Comparison of ENCODE assay signal across 8 cellular contexts in the genomic region with DNA sequence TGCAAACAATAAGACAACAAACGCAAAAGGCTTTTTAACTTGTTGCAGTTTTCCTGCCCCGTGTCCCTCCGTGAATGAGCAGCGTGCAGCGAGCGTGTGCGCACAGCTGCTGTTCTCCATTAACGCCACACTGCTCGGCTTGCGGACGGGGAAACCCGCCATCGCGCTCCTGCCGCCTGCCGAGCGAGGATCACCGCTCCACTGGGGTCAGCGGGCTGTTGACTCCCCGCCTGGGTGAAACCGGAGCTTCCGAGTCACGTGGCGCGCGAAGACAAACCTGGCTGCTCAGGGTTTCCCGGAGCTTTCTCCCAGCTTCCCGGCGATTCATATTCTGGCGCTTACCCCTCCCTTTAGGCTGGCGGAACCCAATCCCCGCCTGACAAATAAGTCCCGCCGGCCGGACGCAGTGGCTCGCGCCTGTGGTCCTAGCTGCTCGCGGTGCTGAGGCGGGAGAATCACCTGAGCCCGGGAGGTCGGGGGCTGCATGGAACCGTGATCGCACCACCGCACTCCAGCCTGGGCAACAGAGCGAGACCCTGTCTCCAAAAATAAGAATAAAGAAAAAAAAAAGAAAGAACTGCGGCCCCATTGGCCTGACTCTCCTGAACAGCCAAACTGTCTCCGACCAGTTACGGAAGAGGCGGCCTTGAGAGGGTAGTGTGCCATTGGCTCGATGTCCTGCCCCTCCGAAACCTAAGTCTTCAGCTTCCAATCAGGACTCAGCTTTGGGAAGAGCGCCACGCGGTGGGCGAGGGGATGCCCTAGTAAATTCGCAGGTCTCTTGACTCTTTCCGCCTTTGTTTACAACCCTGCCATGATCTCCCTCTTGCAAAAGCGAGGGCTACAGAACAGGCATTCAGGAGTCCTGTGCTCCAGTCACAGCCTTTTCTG. TPM values are rescaled to one million over a fixed set of nuclear protein-coding genes. Genes with fewer than 3 reads are reported as not detected.
A peak's percentile ranks its signal among the peaks of the same experiment; 100 is the strongest.
DNase-seq lines count a peak whose midpoint lies in the region; ATAC-seq and TF ChIP-seq lines count a peak whose summit lies in the region.

Gene CREB3L4 (plus strand): TSS at position 794 of the 891 bp plus-strand sequence. CDS start 624 bp downstream, outside the sequence.

- POLR2A ChIA-PET in activated naive CD8-positive, alpha-beta T cell treated with anti-CD3 and anti-CD28 coated beads, Interleukin-2, amount 10 ng/mL, durations not matched to agents 7 days and 5 days (lab: Charles Lee) = interaction anchor here (0.7 to 4.1 kb wide), 18 partner anchors 9 to 451 kb away, joined by 3 to 100 read pairs (median 4); partner anchors contain the start of genes CHTOP, CRTC2, DENND4B and GATAD2B

- peaks cover 51% of the 10 kb centered on the region for H3K4me1 Mint-ChIP-seq in activated naive CD8-positive, alpha-beta T cell treated with anti-CD3 and anti-CD28 coated beads, Interleukin-2, amount 10 ng/mL, durations not matched to agents 7 days and 5 days
- peaks cover 32% of the 10 kb centered on the region for H3K4me1 Mint-ChIP-seq in type B pancreatic cell (ENCODE audit: unreplicated experiment)

- WGBS in ovary, 3 donors = 0 to 1% (median 0%) methylated on average over 48 to 60 of the region's 60 CpGs

- H3K36me3 Mint-ChIP-seq in activated naive CD8-positive, alpha-beta T cell treated with anti-CD3 and anti-CD28 coated beads, Interleukin-2, amount 10 ng/mL, durations not matched to agents 7 days and 5 days = peaks cover 3% of the 10 kb centered on the region
- H3K36me3 Mint-ChIP-seq in type B pancreatic cell = peaks cover 4% of the 10 kb centered on the region

- peak; percentile 66 for TF ChIP-seq POLR2A in ovary (IDR thresholded peaks at IDR 0.05)

- H3K4me3 Mint-ChIP-seq in activated naive CD8-positive, alpha-beta T cell treated with anti-CD3 and anti-CD28 coated beads, Interleukin-2, amount 10 ng/mL, durations not matched to agents 7 days and 5 days = peak within 1 kb of the TSS; percentile 96
- H3K4me3 Mint-ChIP-seq in type B pancreatic cell = peak within 1 kb of the TSS; percentile 96

- intact Hi-C loops in Right ventricle myocardium inferior (cut with DNase I) (loop anchor here (1.0 kb wide), 1 partner anchor 40 kb away; no protein-coding TSS in a partner anchor), ovary (cut with DNase I) (loop anchor here in 1 of 4 donors (10.0 kb wide), 1 partner anchor 413 kb away; no protein-coding TSS in a partner anchor)

- ATAC-seq in HG02642 (IDR thresholded peaks at IDR 0.05; ENCODE audit: poor library complexity, unreplicated experiment) = peak; percentile 70
- peak; percentile 90 for ATAC-seq in SK-N-SH treated with all-trans-retinoic acid at 6 μM for 48 hours
- ATAC-seq in activated naive CD8-positive, alpha-beta T cell treated with anti-CD3 and anti-CD28 coated beads, Interleukin-2, amount 10 ng/mL, durations not matched to agents 7 days and 5 days (ENCODE audit: low read depth) = peak; percentile 87
- peak; percentile 88 for ATAC-seq in Right ventricle myocardium inferior

- H3K4me3 ChIP-seq in ovary = peak within 1 kb of the TSS; percentile 69

- no peaks in the 10 kb centered on the region for H3K27me3 ChIP-seq in ovary

- H3K27me3 Mint-ChIP-seq in activated naive CD8-positive, alpha-beta T cell treated with anti-CD3 and anti-CD28 coated beads, Interleukin-2, amount 10 ng/mL, durations not matched to agents 7 days and 5 days = no peaks in the 10 kb centered on the region
- no peaks in the 10 kb centered on the region for H3K27me3 Mint-ChIP-seq in type B pancreatic cell

- H3K36me3 ChIP-seq in ovary = no peaks in the 10 kb centered on the region

- DNase-seq in NCI-H1092 treated with DMSO at 0.1 percent for 48 hours (lab: John Stamatoyannopoulos, UW) = peak; percentile 100
- peak; percentile 80 for DNase-seq in activated naive CD8-positive, alpha-beta T cell treated with anti-CD3 and anti-CD28 coated beads, Interleukin-2, amount 10 ng/mL, durations not matched to agents 7 days and 5 days
- peak; percentile 95 for DNase-seq in Right ventricle myocardium inferior (ENCODE audit: missing footprints)
- peak; percentile 90 to 94 (median 93) for DNase-seq in ovary
- peak; percentile 89 for DNase-seq in type B pancreatic cell (ENCODE audit: extremely low spot score, unreplicated experiment)

- H3K9me3 ChIP-seq in ovary = no peaks in the 10 kb centered on the region

- H3K27ac ChIP-seq in ovary = peak within 1 kb of the TSS; percentile 78 to 90

- H3K27ac Mint-ChIP-seq in activated naive CD8-positive, alpha-beta T cell treated with anti-CD3 and anti-CD28 coated beads, Interleukin-2, amount 10 ng/mL, durations not matched to agents 7 days and 5 days = peak within 1 kb of the TSS; percentile 95
- H3K27ac Mint-ChIP-seq in type B pancreatic cell = peak within 1 kb of the TSS; percentile 92

- peak; percentile 56 for TF ChIP-seq CTCF in GM12872 (IDR thresholded peaks at IDR 0.05; ENCODE audit: insufficient read depth, low read depth, low read length)
- TF ChIP-seq CTCF in ovary (IDR thresholded peaks at IDR 0.05) = peak; percentile 31 to 48 (median 46)
- peak; percentile 59 for TF ChIP-seq CTCF in type B pancreatic cell (conservative IDR thresholded peaks at IDR 0.05)

- no peaks in the 10 kb centered on the region for H3K9me3 Mint-ChIP-seq in activated naive CD8-positive, alpha-beta T cell treated with anti-CD3 and anti-CD28 coated beads, Interleukin-2, amount 10 ng/mL, durations not matched to agents 7 days and 5 days
- no peaks in the 10 kb centered on the region for H3K9me3 Mint-ChIP-seq in type B pancreatic cell

- peak; percentile 74 for TF ChIP-seq EP300 in ovary (IDR thresholded peaks at IDR 0.05)

- H3K4me1 ChIP-seq in ovary (ENCODE audit: insufficient read depth) = peaks cover 11% of the 10 kb centered on the region

TF ChIP-seq in SK-N-SH treated with all-trans-retinoic acid at 6 μM for 48 hours, 23 proteins besides CTCF, POLR2A, EP300 and RAD21:
- TF ChIP-seq ZFP3 (CRISPR knock-in tag; IDR thresholded peaks at IDR 0.05) = 0 out of 2 replicates have a peak, but pooled peaks have one; percentile 14
- TF ChIP-seq POU6F1 (CRISPR knock-in tag; IDR thresholded peaks at IDR 0.05; ENCODE audit: borderline replicate concordance, low read depth) = 0 out of 2 replicates have a peak, but pooled peaks have one; percentile 7
- TF ChIP-seq, protein P1, sequence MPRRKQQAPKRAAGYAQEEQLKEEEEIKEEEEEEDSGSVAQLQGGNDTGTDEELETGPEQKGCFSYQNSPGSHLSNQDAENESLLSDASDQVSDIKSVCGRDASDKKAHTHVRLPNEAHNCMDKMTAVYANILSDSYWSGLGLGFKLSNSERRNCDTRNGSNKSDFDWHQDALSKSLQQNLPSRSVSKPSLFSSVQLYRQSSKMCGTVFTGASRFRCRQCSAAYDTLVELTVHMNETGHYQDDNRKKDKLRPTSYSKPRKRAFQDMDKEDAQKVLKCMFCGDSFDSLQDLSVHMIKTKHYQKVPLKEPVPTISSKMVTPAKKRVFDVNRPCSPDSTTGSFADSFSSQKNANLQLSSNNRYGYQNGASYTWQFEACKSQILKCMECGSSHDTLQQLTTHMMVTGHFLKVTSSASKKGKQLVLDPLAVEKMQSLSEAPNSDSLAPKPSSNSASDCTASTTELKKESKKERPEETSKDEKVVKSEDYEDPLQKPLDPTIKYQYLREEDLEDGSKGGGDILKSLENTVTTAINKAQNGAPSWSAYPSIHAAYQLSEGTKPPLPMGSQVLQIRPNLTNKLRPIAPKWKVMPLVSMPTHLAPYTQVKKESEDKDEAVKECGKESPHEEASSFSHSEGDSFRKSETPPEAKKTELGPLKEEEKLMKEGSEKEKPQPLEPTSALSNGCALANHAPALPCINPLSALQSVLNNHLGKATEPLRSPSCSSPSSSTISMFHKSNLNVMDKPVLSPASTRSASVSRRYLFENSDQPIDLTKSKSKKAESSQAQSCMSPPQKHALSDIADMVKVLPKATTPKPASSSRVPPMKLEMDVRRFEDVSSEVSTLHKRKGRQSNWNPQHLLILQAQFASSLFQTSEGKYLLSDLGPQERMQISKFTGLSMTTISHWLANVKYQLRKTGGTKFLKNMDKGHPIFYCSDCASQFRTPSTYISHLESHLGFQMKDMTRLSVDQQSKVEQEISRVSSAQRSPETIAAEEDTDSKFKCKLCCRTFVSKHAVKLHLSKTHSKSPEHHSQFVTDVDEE (CRISPR knock-in tag; IDR thresholded peaks at IDR 0.05) = no peak
TF ChIP-seq in SK-N-SH treated with all-trans-retinoic acid at 6 μM for 48 hours: peak in this region for 2.

RNA-seq across cellular contexts. Expression of gene CREB3L4, which starts in this region (rescaled TPM):
- 10 to 100 TPM in 1 of 2 experiments, 1 to 10 TPM in 1; 8.2 to 10.0 TPM for total RNA-seq in activated naive CD8-positive, alpha-beta T cell treated with anti-CD3 and anti-CD28 coated beads, Interleukin-2, amount 10 ng/mL, durations not matched to agents 7 days and 5 days
- total RNA-seq in Right ventricle myocardium inferior = 4.9 TPM
- 10 to 100 TPM; 10.5 to 24.9 (median 14.9) TPM for total RNA-seq in ovary
- polyA plus RNA-seq in ovary = 10 to 100 TPM; 17.6 to 27.2 TPM
- total RNA-seq in type B pancreatic cell (ENCODE audit: low replicate concordance) = 17.2 and 31.8 TPM in 2 replicates

Comparison
In these comparisons a context has a peak if more than half of its experiments do, and no peak if none do; other contexts are left out.
1. Peak in every context shown above with its lines: DNase-seq, ATAC-seq, H3K4me3 ChIP-seq and H3K27ac ChIP-seq.